In the genomic region with DNA sequence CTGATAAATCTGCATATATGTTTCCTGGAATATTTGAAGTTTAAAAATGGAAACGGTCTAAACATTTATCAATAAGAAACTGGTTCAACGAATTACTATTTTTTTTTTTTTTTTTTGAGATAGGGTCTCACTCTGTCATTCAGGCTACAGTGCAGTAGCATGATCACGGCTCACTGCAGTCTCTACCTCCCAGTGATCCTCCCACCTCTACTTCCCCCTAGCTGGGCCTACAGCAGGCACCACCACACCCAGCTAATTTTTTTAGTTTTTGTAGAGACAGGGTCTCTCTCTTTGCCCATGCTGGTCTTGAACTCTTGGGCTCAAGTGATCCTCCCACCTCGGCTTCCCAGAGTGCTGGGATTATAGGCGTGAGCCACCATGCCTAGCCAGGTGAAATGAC, we compare ENCODE assay signal across 32 cellular contexts.
"Had no signal": no experiment of that assay in that cellular context is flagged by ENCODE, and none has a peak within 500 bp of the region (broad histone marks: within the 10 kb centered on the region; RNA-seq: fewer than 3 reads in every experiment).

No MANE protein-coding gene starts in this region.

- H3K4me1 ChIP-seq: colonic mucosa had no signal

- H3K4me3 ChIP-seq: body of pancreas, colonic mucosa, esophagus muscularis mucosa, gastrocnemius medialis, heart right ventricle, hepatocyte had no signal

- H3K27me3 ChIP-seq: body of pancreas, colonic mucosa, esophagus muscularis mucosa, foreskin keratinocyte, gastrocnemius medialis, heart right ventricle, hepatocyte had no signal

- H3K9me3 ChIP-seq: body of pancreas, colonic mucosa, esophagus muscularis mucosa, gastrocnemius medialis, heart right ventricle had no signal

- H3K4me2 ChIP-seq: hepatocyte had no signal

- DNase-seq: activated CD4-positive, alpha-beta memory T cell treated with anti-CD3 and anti-CD28 coated beads for 36 hours; activated CD4-positive, alpha-beta T cell treated with anti-CD3 and anti-CD28 coated beads for 36 hours; activated CD4-positive, alpha-beta T cell treated with anti-CD3 and anti-CD28 coated beads, Interleukin-2, amount 10 ng/mL, durations not matched to agents 24 days and 14 days; activated CD8-positive, alpha-beta memory T cell treated with anti-CD3 and anti-CD28 coated beads, Interleukin-2, amount 10 ng/mL, durations not matched to agents 7 days and 5 days; activated CD8-positive, alpha-beta memory T cell treated with anti-CD3 and anti-CD28 coated beads, Interleukin-2, amount 50 U/mL, for 4 hours; activated CD8-positive, alpha-beta T cell treated with anti-CD3 and anti-CD28 coated beads, Interleukin-2, amount 10 ng/mL, durations not matched to agents 7 days and 5 days; activated gamma-delta T cell; activated naive CD4-positive, alpha-beta T cell; activated naive CD4-positive, alpha-beta T cell treated with anti-CD3 and anti-CD28 coated beads, Interleukin-2, amount 10 ng/mL, durations not matched to agents 7 days and 5 days; activated naive CD8-positive, alpha-beta T cell treated with anti-CD3 and anti-CD28 coated beads, Interleukin-2, amount 10 ng/mL, durations not matched to agents 7 days and 5 days; activated T-cell treated with anti-CD3 and anti-CD28 coated beads, Interleukin-2, amount 50 U/mL, for 1 hour; activated T-cell treated with anti-CD3 and anti-CD28 coated beads, Interleukin-2, amount 50 U/mL, for 48 hours; amniotic stem cell; anterior cingulate cortex; body of pancreas; central memory CD4-positive, alpha-beta T cell; cerebellar nuclear complex; colonic mucosa; effector memory CD4-positive, alpha-beta T cell; endodermal cell; foreskin keratinocyte; gastrocnemius medialis; glutamatergic neuron; heart right ventricle; T-helper 1 cell; T-helper 2 cell had no signal

- H3K36me3 ChIP-seq: colonic mucosa, gastrocnemius medialis had no signal

- ATAC-seq: activated CD4-positive, alpha-beta T cell treated with anti-CD3 and anti-CD28 coated beads for 36 hours; activated CD4-positive, CD25-positive, alpha-beta regulatory T cell treated with anti-CD3 and anti-CD28 coated beads, Interleukin-2, amount 50 U/mL, for 24 hours; activated CD8-positive, alpha-beta memory T cell treated with anti-CD3 and anti-CD28 coated beads, Interleukin-2, amount 10 ng/mL, durations not matched to agents 7 days and 5 days; activated CD8-positive, alpha-beta T cell treated with anti-CD3 and anti-CD28 coated beads, Interleukin-2, amount 10 ng/mL, durations not matched to agents 7 days and 5 days; activated naive CD4-positive, alpha-beta T cell treated with anti-CD3 and anti-CD28 coated beads, Interleukin-2, amount 50 U/mL, for 72 hours; body of pancreas; foreskin keratinocyte; gastrocnemius medialis; heart right ventricle; WTC11 had no signal

- H2AFZ ChIP-seq: hepatocyte had no signal

- H3K27ac ChIP-seq: colonic mucosa, esophagus muscularis mucosa, foreskin keratinocyte, gastrocnemius medialis, hepatocyte, VCaP had no signal
